ENCODE assay signal across 34 cellular contexts in genomic region chr5:59341155-59341554, GRCh38.
"Had no signal": no experiment of that assay in that cellular context is flagged by ENCODE, and none has a peak within 500 bp of the region (broad histone marks: within the 10 kb centered on the region; RNA-seq: fewer than 3 reads in every experiment).

No MANE protein-coding gene starts in this region.

- H3K36me3 ChIP-seq: adrenal gland, ascending aorta, brain microvascular endothelial cell, breast epithelium, cardiac muscle cell had no signal

- ATAC-seq: activated naive CD4-positive, alpha-beta T cell treated with anti-CD3 and anti-CD28 coated beads, Interleukin-2, amount 50 U/mL, for 72 hours; activated naive CD8-positive, alpha-beta T cell treated with anti-CD3 and anti-CD28 coated beads, Interleukin-2, amount 50 U/mL, for 24 hours; activated T-cell treated with anti-CD3 and anti-CD28 coated beads, Interleukin-2, amount 50 U/mL, for 4 hours; activated T-cell treated with anti-CD3 and anti-CD28 coated beads, Interleukin-2, amount 50 U/mL, for 72 hours; activated T-helper 17 cell treated with anti-CD3 and anti-CD28 coated beads, Interleukin-2, amount 50 U/mL, for 72 hours; body of pancreas had no signal

- H3K9me3 ChIP-seq: adrenal gland, ascending aorta, body of pancreas, breast epithelium had no signal

- H3K27ac ChIP-seq: adrenal gland, ascending aorta, body of pancreas, brain microvascular endothelial cell, breast epithelium, cardiac muscle cell had no signal

- FAIRE-seq: astrocyte, bronchial epithelial cell had no signal

- DNase-seq: activated effector memory CD4-positive, alpha-beta T cell treated with anti-CD3 and anti-CD28 coated beads, Interleukin-2, amount 50 U/mL, for 16 hours; activated effector memory CD4-positive, alpha-beta T cell treated with Interleukin-2 at 50 U/mL for 16 hours; activated gamma-delta T cell; activated gamma-delta T cell treated with Interleukin-2 at 50 U/mL for 16 hours; activated naive CD4-positive, alpha-beta T cell; activated naive CD4-positive, alpha-beta T cell treated with anti-CD3 and anti-CD28 coated beads for 36 hours; activated naive CD4-positive, alpha-beta T cell treated with anti-CD3 and anti-CD28 coated beads, Interleukin-2, amount 10 ng/mL, durations not matched to agents 7 days and 5 days; activated naive CD4-positive, alpha-beta T cell treated with anti-CD3 and anti-CD28 coated beads, Interleukin-2, amount 50 U/mL, for 16 hours; activated naive CD4-positive, alpha-beta T cell treated with Interleukin-2 at 50 U/mL for 16 hours; activated naive CD8-positive, alpha-beta T cell treated with anti-CD3 and anti-CD28 coated beads for 36 hours; activated naive CD8-positive, alpha-beta T cell treated with anti-CD3 and anti-CD28 coated beads, Interleukin-2, amount 10 ng/mL, durations not matched to agents 7 days and 5 days; activated naive CD8-positive, alpha-beta T cell treated with anti-CD3 and anti-CD28 coated beads, Interleukin-2, amount 50 U/mL, for 24 hours; activated T-cell treated with anti-CD3 and anti-CD28 coated beads, Interleukin-2, amount 50 U/mL, for 1 hour; activated T-cell treated with anti-CD3 and anti-CD28 coated beads, Interleukin-2, amount 50 U/mL, for 24 hours; activated T-cell treated with anti-CD3 and anti-CD28 coated beads, Interleukin-2, amount 50 U/mL, for 4 hours; activated T-cell treated with anti-CD3 and anti-CD28 coated beads, Interleukin-2, amount 50 U/mL, for 48 hours; activated T-cell treated with anti-CD3 and anti-CD28 coated beads, Interleukin-2, amount 50 U/mL, for 72 hours; adrenal gland; amniotic stem cell; amygdala; anterior cingulate cortex; aorta; body of pancreas; brain microvascular endothelial cell; caudate nucleus; central memory CD4-positive, alpha-beta T cell; cerebellar nuclear complex had no signal

- H3K4me3 ChIP-seq: adrenal gland, ascending aorta, body of pancreas, breast epithelium, cardiac muscle cell had no signal

- H3K4me1 ChIP-seq: adrenal gland, ascending aorta, body of pancreas, breast epithelium had no signal

- H3K27me3 ChIP-seq: adrenal gland, ascending aorta, body of pancreas, brain microvascular endothelial cell, breast epithelium, cardiac muscle cell had no signal
